In genomic region chr19:47644743-47645499, GRCh38 we compare ENCODE assay signal across 14 cellular contexts. TPM values are rescaled to one million over a fixed set of nuclear protein-coding genes. Genes with fewer than 3 reads are reported as not detected.
A peak's percentile ranks its signal among the peaks of the same experiment; 100 is the strongest.
DNase-seq lines count a peak whose midpoint lies in the region; ATAC-seq and TF ChIP-seq lines count a peak whose summit lies in the region.
"Had no signal": no experiment of that assay in that cellular context is flagged by ENCODE, and none has a peak within 500 bp of the region (broad histone marks: within the 10 kb centered on the region; RNA-seq: fewer than 3 reads in every experiment).

No MANE protein-coding gene starts in this region.

- peaks cover 30% of the 10 kb centered on the region for H3K4me1 Mint-ChIP-seq in stimulated activated effector memory CD8-positive, alpha-beta T cell treated with anti-CD3 and anti-CD28 coated beads, Interleukin-12 subunit alpha, Interleukin-12 subunit beta, amount 100 ng/mL, for 72 hours

- peaks cover 22% of the 10 kb centered on the region for H3K4me1 ChIP-seq in Panc1 (ENCODE audit: control insufficient read depth, insufficient read depth, low read length)

- no peaks in the 10 kb centered on the region for H3K9me3 Mint-ChIP-seq in stimulated activated effector memory CD8-positive, alpha-beta T cell treated with anti-CD3 and anti-CD28 coated beads, Interleukin-12 subunit alpha, Interleukin-12 subunit beta, amount 100 ng/mL, for 72 hours

- TF ChIP-seq CTCF in Panc1 (IDR thresholded peaks at IDR 0.05) = no peak
- TF ChIP-seq CTCF in foreskin fibroblast (IDR thresholded peaks at IDR 0.05; ENCODE audit: low read depth, low read length) = no peak

- intact Hi-C loops in Panc1 (cut with micrococcal nuclease; ENCODE audit: unreplicated experiment) = no loop called here

- H3K27me3 ChIP-seq in Panc1 (ENCODE audit: control insufficient read depth, insufficient read depth, low read length) = no peaks in the 10 kb centered on the region
- H3K27me3 ChIP-seq: heart right ventricle had no signal

- POLR2A ChIA-PET in Panc1 (lab: Charles Lee) = no interaction called here

- BruUV-seq in Panc1 (replicated peaks; lab: Mats Ljungman, UMichigan) = TSS peak; percentile 32

- H3K9me3 ChIP-seq in Panc1 (ENCODE audit: control insufficient read depth, insufficient read depth, low read depth, low read length) = no peaks in the 10 kb centered on the region
- H3K9me3 ChIP-seq: A549 had no signal

- ATAC-seq in Panc1 = no peak
- ATAC-seq in stimulated activated effector memory CD8-positive, alpha-beta T cell treated with anti-CD3 and anti-CD28 coated beads, Interleukin-12 subunit alpha, Interleukin-12 subunit beta, amount 100 ng/mL, for 72 hours = no peak
- no peak for ATAC-seq in GM19463 (IDR thresholded peaks at IDR 0.05; ENCODE audit: unreplicated experiment)
- no peak for ATAC-seq in GM18520 (IDR thresholded peaks at IDR 0.05; ENCODE audit: unreplicated experiment)
- ATAC-seq: A549 had no signal

- peak; percentile 51 for DNase-seq in NCI-H510A treated with DMSO at 0.1 percent for 48 hours (lab: John Stamatoyannopoulos, UW)
- no peak for DNase-seq in NCI-H510A (lab: John Stamatoyannopoulos, UW)
- DNase-seq in Panc1 (ENCODE audit: low read depth, low spot score) = no peak
- peak; percentile 36 for DNase-seq in foreskin melanocyte
- DNase-seq in stimulated activated effector memory CD8-positive, alpha-beta T cell treated with anti-CD3 and anti-CD28 coated beads, Interleukin-12 subunit alpha, Interleukin-12 subunit beta, amount 100 ng/mL, for 72 hours (ENCODE audit: low spot score in 2 of 2) = no peak
- DNase-seq in foreskin fibroblast = no peak
- DNase-seq: activated CD8-positive, alpha-beta memory T cell treated with anti-CD3 and anti-CD28 coated beads, Interleukin-2, amount 50 U/mL, for 4 hours; GF-D8; heart right ventricle; stimulated activated CD4-positive, alpha-beta T cell treated with anti-CD3 and anti-CD28 coated beads, Interleukin-2, amount 100 ng/mL, for 24 hours; T1000 had no signal

- H3K4me3 Mint-ChIP-seq in stimulated activated effector memory CD8-positive, alpha-beta T cell treated with anti-CD3 and anti-CD28 coated beads, Interleukin-12 subunit alpha, Interleukin-12 subunit beta, amount 100 ng/mL, for 72 hours = no peak overlapping the region

- H3K4me3 ChIP-seq in Panc1 (ENCODE audit: low read depth in 2 of 2, low read length in 2 of 2) = no peak overlapping the region
- H3K4me3 ChIP-seq in foreskin fibroblast (ENCODE audit: low read depth in 1 of 2, low read length in 2 of 2) = no peak overlapping the region
- H3K4me3 ChIP-seq: A549, heart right ventricle had no signal

- H3K36me3 Mint-ChIP-seq in stimulated activated effector memory CD8-positive, alpha-beta T cell treated with anti-CD3 and anti-CD28 coated beads, Interleukin-12 subunit alpha, Interleukin-12 subunit beta, amount 100 ng/mL, for 72 hours = peaks cover 8% of the 10 kb centered on the region

- CTCF ChIA-PET in Panc1 (lab: Charles Lee) = interaction anchor here (1.0 kb wide), 1 partner anchor 34 kb away, joined by 3 read pairs; no protein-coding TSS in a partner anchor

- in situ Hi-C loops in Panc1 (cut with HindIII; ENCODE audit: low pct_unique_long_range_greater_than_20kb, low sequenced_read_pairs) = no loop called here

- peak overlapping the region; percentile 43 for H3K27ac Mint-ChIP-seq in stimulated activated effector memory CD8-positive, alpha-beta T cell treated with anti-CD3 and anti-CD28 coated beads, Interleukin-12 subunit alpha, Interleukin-12 subunit beta, amount 100 ng/mL, for 72 hours

- H3K27ac ChIP-seq in Panc1 (ENCODE audit: low read length) = 0 out of 2 replicates have a peak overlapping the region, but pooled peaks have one; percentile 59
- H3K27ac ChIP-seq: A549 had no signal

- H3K36me3 ChIP-seq in Panc1 (ENCODE audit: control insufficient read depth, insufficient read depth, low read length) = no peaks in the 10 kb centered on the region

RNA-seq across cellular contexts. Expression of gene BICRA, which starts 36.0 kb away (rescaled TPM):
- total RNA-seq in Panc1 (2021; ENCODE audit: unreplicated experiment) = 13.7 TPM
- polyA plus RNA-seq in Panc1 (2012; ENCODE audit: insufficient read length) = 10.3 TPM

Comparison
In these comparisons a context has a peak if more than half of its experiments do, and no peak if none do; other contexts are left out.
1. DNase-seq: peak in NCI-H510A treated with DMSO at 0.1 percent for 48 hours (single experiment) and foreskin melanocyte (single experiment); none in NCI-H510A (single experiment), Panc1 (single experiment), stimulated activated effector memory CD8-positive, alpha-beta T cell treated with anti-CD3 and anti-CD28 coated beads, Interleukin-12 subunit alpha, Interleukin-12 subunit beta, amount 100 ng/mL, for 72 hours (0 of 2) and foreskin fibroblast (0 of 2).